ENCODE assay signal across 17 cellular contexts in genomic region chr1:19599810-19600209, GRCh38. TPM values are rescaled to one million over a fixed set of nuclear protein-coding genes. Genes with fewer than 3 reads are reported as not detected.
DNase-seq lines count a peak whose midpoint lies in the region; ATAC-seq and TF ChIP-seq lines count a peak whose summit lies in the region.
"Had no signal": no experiment of that assay in that cellular context is flagged by ENCODE, and none has a peak within 500 bp of the region (broad histone marks: within the 10 kb centered on the region; RNA-seq: fewer than 3 reads in every experiment).

No MANE protein-coding gene starts in this region.

- H3K4me3 Mint-ChIP-seq in CD4-positive, alpha-beta T cell: peak overlapping the region; percentile 80
- H3K4me3 Mint-ChIP-seq in activated CD8-positive, alpha-beta T cell treated with anti-CD3 and anti-CD28 coated beads, Interleukin-2, amount 10 ng/mL, durations not matched to agents 7 days and 5 days: peak overlapping the region; percentile 58

- TF ChIP-seq CTCF in CD4-positive, alpha-beta T cell (IDR thresholded peaks at IDR 0.05): no peak
- no peak for TF ChIP-seq CTCF in DND-41 (IDR thresholded peaks at IDR 0.05; ENCODE audit: borderline replicate concordance, extremely low read depth, low read length, poor library complexity, severe bottlenecking)

- CTCF ChIA-PET in CD4-positive, alpha-beta T cell (lab: Charles Lee): interaction anchor here (0.6 kb wide), 1 partner anchor 60 kb away, joined by 3 read pairs; no protein-coding TSS in a partner anchor
- CTCF ChIA-PET in activated CD8-positive, alpha-beta T cell treated with anti-CD3 and anti-CD28 coated beads, Interleukin-2, amount 10 ng/mL, durations not matched to agents 7 days and 5 days (lab: Charles Lee): interaction anchor here (1.2 to 5.5 kb wide), 4 partner anchors 45 to 109 kb away, joined by 3 to 21 read pairs (median 4); partner anchors contain the start of gene NBL1

- H3K4me1 ChIP-seq in DND-41 (ENCODE audit: insufficient read depth, low read length): peaks cover 40% of the 10 kb centered on the region

- peak overlapping the region; percentile 100 for H3K27ac Mint-ChIP-seq in CD4-positive, alpha-beta T cell
- peak overlapping the region; percentile 89 for H3K27ac Mint-ChIP-seq in activated CD8-positive, alpha-beta T cell treated with anti-CD3 and anti-CD28 coated beads, Interleukin-2, amount 10 ng/mL, durations not matched to agents 7 days and 5 days

- H3K36me3 Mint-ChIP-seq in CD4-positive, alpha-beta T cell (ENCODE audit: low read depth): peaks cover 58% of the 10 kb centered on the region
- H3K36me3 Mint-ChIP-seq in activated CD8-positive, alpha-beta T cell treated with anti-CD3 and anti-CD28 coated beads, Interleukin-2, amount 10 ng/mL, durations not matched to agents 7 days and 5 days (ENCODE audit: low read depth): peaks cover 37% of the 10 kb centered on the region

- peaks cover 75% of the 10 kb centered on the region for H3K4me1 Mint-ChIP-seq in CD4-positive, alpha-beta T cell (ENCODE audit: low read depth)
- H3K4me1 Mint-ChIP-seq in activated CD8-positive, alpha-beta T cell treated with anti-CD3 and anti-CD28 coated beads, Interleukin-2, amount 10 ng/mL, durations not matched to agents 7 days and 5 days (ENCODE audit: low read depth): peaks cover 56% of the 10 kb centered on the region

- peaks cover 17% of the 10 kb centered on the region for H3K36me3 ChIP-seq in DND-41 (ENCODE audit: insufficient read depth, low read length)
- H3K36me3 ChIP-seq: pancreas had no signal

- H3K4me2 ChIP-seq in DND-41 (ENCODE audit: insufficient read depth, low read length): peak overlapping the region; percentile 24; the same call in 1 of the 2 replicates

- no peaks in the 10 kb centered on the region for H3K27me3 Mint-ChIP-seq in CD4-positive, alpha-beta T cell
- H3K27me3 Mint-ChIP-seq in activated CD8-positive, alpha-beta T cell treated with anti-CD3 and anti-CD28 coated beads, Interleukin-2, amount 10 ng/mL, durations not matched to agents 7 days and 5 days (ENCODE audit: low read depth): no peaks in the 10 kb centered on the region

- POLR2A ChIA-PET in CD4-positive, alpha-beta T cell (lab: Charles Lee): interaction anchor here (1.0 to 1.5 kb wide), 2 partner anchors 112 to 136 kb away, joined by 3 to 5 read pairs; no protein-coding TSS in a partner anchor
- POLR2A ChIA-PET in activated CD8-positive, alpha-beta T cell treated with anti-CD3 and anti-CD28 coated beads, Interleukin-2, amount 10 ng/mL, durations not matched to agents 7 days and 5 days (lab: Charles Lee): interaction anchor here (1.4 to 1.9 kb wide), 2 partner anchors 44 to 116 kb away, joined by 6 to 9 read pairs; partner anchors contain the start of gene NBL1

- H4K20me1 ChIP-seq in DND-41 (ENCODE audit: insufficient read depth, low read length): peaks cover 35% of the 10 kb centered on the region; the same call in 1 of the 2 replicates

- intact Hi-C loops in CD4-positive, alpha-beta T cell (cut with DNase I, micrococcal nuclease): loop anchor here (5.0 kb wide), 5 partner anchors 42 to 643 kb away; partner anchors contain the start of genes NBL1 (in 2 of the 2), IFFO2 (in 1 of the 2) and UBR4 (in 1 of the 2)

- no peak overlapping the region for H2AFZ ChIP-seq in DND-41 (ENCODE audit: low read depth, low read length)

- DNase-seq in CD4-positive, alpha-beta T cell: no peak
- DNase-seq in DND-41 (no peak), islet precursor cell (peak; percentile 7), NK-92 (lab: John Stamatoyannopoulos, UW; ENCODE audit: unreplicated experiment) (no peak), activated gamma-delta T cell treated with Interleukin-2 at 50 U/mL for 16 hours (no peak)
- DNase-seq in activated CD8-positive, alpha-beta T cell treated with anti-CD3 and anti-CD28 coated beads, Interleukin-2, amount 10 ng/mL, durations not matched to agents 7 days and 5 days: no peak
- no peak for DNase-seq in stimulated activated CD4-positive, alpha-beta T cell treated with anti-CD3 and anti-CD28 coated beads, Interleukin-4, amount 100 ng/mL, for 24 hours
- DNase-seq in activated effector memory CD4-positive, alpha-beta T cell treated with anti-CD3 and anti-CD28 coated beads, Interleukin-2, amount 50 U/mL, for 16 hours: no peak
- DNase-seq: caudate nucleus; DMS 273 treated with DMSO at 0.1 percent for 48 hours; effector CD8-positive, alpha-beta T cell; KG1; NCI-H2227 treated with DMSO at 0.1 percent for 48 hours; pancreas; SIG-M5; stimulated activated CD4-positive, alpha-beta T cell treated with anti-CD3 and anti-CD28 coated beads, Interleukin-2, amount 100 ng/mL, for 48 hours; tibial artery had no signal

- H3K4me3 ChIP-seq in DND-41 (ENCODE audit: low read depth in 1 of 2, low read length in 2 of 2): no peak overlapping the region
- H3K4me3 ChIP-seq: pancreas, tibial artery had no signal

- H3K27me3 ChIP-seq in CD4-positive, alpha-beta T cell (ENCODE audit: control insufficient read depth, insufficient read depth, low read length): no peaks in the 10 kb centered on the region
- no peaks in the 10 kb centered on the region for H3K27me3 ChIP-seq in DND-41 (ENCODE audit: insufficient read depth, low read length, poor library complexity)
- H3K27me3 ChIP-seq: pancreas, tibial artery had no signal

- no peak overlapping the region for H3K9ac ChIP-seq in DND-41 (ENCODE audit: low read depth, low read length)

- ATAC-seq in CD4-positive, alpha-beta T cell (ENCODE audit: poor library complexity): no peak
- ATAC-seq in DND-41 (ENCODE audit: insufficient read depth, low read depth): no peak
- no peak for ATAC-seq in activated CD8-positive, alpha-beta T cell treated with anti-CD3 and anti-CD28 coated beads, Interleukin-2, amount 10 ng/mL, durations not matched to agents 7 days and 5 days
- ATAC-seq: pancreas had no signal

- H3K79me2 ChIP-seq in DND-41 (ENCODE audit: insufficient read depth, low read length): peaks cover 83% of the 10 kb centered on the region

- H3K9me3 Mint-ChIP-seq in CD4-positive, alpha-beta T cell: no peaks in the 10 kb centered on the region
- H3K9me3 Mint-ChIP-seq in activated CD8-positive, alpha-beta T cell treated with anti-CD3 and anti-CD28 coated beads, Interleukin-2, amount 10 ng/mL, durations not matched to agents 7 days and 5 days (ENCODE audit: insufficient read depth): no peaks in the 10 kb centered on the region

- peak overlapping the region; percentile 78 for H3K27ac ChIP-seq in CD4-positive, alpha-beta T cell (ENCODE audit: low read depth, low read length)
- H3K27ac ChIP-seq in DND-41 (ENCODE audit: low read length): no peak overlapping the region
- H3K27ac ChIP-seq: pancreas, tibial artery had no signal

- no peaks in the 10 kb centered on the region for H3K9me3 ChIP-seq in CD4-positive, alpha-beta T cell (ENCODE audit: control insufficient read depth, low read length)
- H3K9me3 ChIP-seq in DND-41 (ENCODE audit: insufficient read depth, low read length, severe bottlenecking): no peaks in the 10 kb centered on the region
- H3K9me3 ChIP-seq: pancreas, tibial artery had no signal

RNA-seq across cellular contexts. Expression of gene NBL1, which starts 44.3 kb away (rescaled TPM):
- total RNA-seq in CD4-positive, alpha-beta T cell: 10 to 100 TPM; 26.4 to 29.7 TPM
- 10 to 100 TPM; 40.1 TPM for total RNA-seq in activated CD8-positive, alpha-beta T cell treated with anti-CD3 and anti-CD28 coated beads, Interleukin-2, amount 10 ng/mL, durations not matched to agents 7 days and 5 days
